Comparison of ENCODE assay signal across 22 cellular contexts in the genomic region with DNA sequence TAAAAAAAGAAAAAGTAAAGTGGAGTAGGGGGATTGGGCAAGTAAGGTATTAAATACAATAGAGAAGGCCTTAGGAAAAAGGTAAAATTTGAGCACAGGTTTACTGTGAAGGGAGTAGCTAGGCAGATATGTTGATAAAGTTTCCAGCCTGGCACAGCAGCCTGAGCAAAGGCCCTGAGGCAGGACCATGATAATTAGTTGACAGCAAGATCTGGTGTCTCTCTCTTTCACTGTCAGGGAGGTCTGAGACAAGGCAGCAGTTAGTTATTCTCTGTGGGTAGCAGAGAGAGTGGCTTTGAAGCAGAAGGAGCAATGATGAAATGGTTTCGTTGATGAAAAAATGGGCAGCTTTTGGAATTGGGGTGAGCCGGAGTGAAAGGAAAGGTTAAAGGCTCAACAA.
A peak's percentile ranks its signal among the peaks of the same experiment; 100 is the strongest.
DNase-seq lines count a peak whose midpoint lies in the region; ATAC-seq, FAIRE-seq and TF ChIP-seq lines count a peak whose summit lies in the region.
"Had no signal": no experiment of that assay in that cellular context is flagged by ENCODE, and none has a peak within 500 bp of the region (broad histone marks: within the 10 kb centered on the region; RNA-seq: fewer than 3 reads in every experiment).

No MANE protein-coding gene starts in this region.

- no peak overlapping the region for H3K4ac ChIP-seq in mesendoderm (ENCODE audit: low read depth, low read length)

- no peaks in the 10 kb centered on the region for H3K9me3 Mint-ChIP-seq in activated naive CD4-positive, alpha-beta T cell treated with anti-CD3 and anti-CD28 coated beads, Interleukin-2, amount 50 U/mL, for 72 hours
- H3K9me3 Mint-ChIP-seq: CD4-positive, alpha-beta T cell; CD8-positive, alpha-beta T cell had no signal

- H3K9ac ChIP-seq in mesendoderm (ENCODE audit: low read length) (no peak overlapping the region), HepG2 (ENCODE audit: insufficient read depth, low read depth, low read length) (no peak overlapping the region)
- H3K9ac ChIP-seq: BLaER1 treated with 17β-estradiol and CSF1 and Interleukin-3, amounts not matched to agents 10 nM and 100 nM had no signal

- H3K18ac ChIP-seq in mesendoderm (ENCODE audit: low read length): no peak overlapping the region

- H3K9me3 ChIP-seq in HEK293 (ENCODE audit: control insufficient read depth, insufficient read depth, low read depth, low read length) (no peaks in the 10 kb centered on the region), HepG2 (ENCODE audit: low read length) (no peaks in the 10 kb centered on the region), gastrocnemius medialis (no peaks in the 10 kb centered on the region)
- H3K9me3 ChIP-seq: A549, Caco-2 had no signal

- H3K79me1 ChIP-seq in mesendoderm (ENCODE audit: low read length): no peaks in the 10 kb centered on the region

- WGBS in mesendoderm (ENCODE audit: extremely low coverage, insufficient coverage, low lambda C conversion rate): no CpG with 5 or more reads among the region's 2 CpGs
- WGBS in HepG2 (ENCODE audit: low lambda C conversion rate): 3% methylated on average over 2 of the region's 2 CpGs

- POLR2A ChIA-PET in HEK293 (lab: Yijun Ruan, JAX) (no interaction called here), HepG2 (lab: Yijun Ruan, JAX) (no interaction called here)

- TF ChIP-seq CTCF in HEK293 (tag by site-specific recombination; IDR thresholded peaks at IDR 0.05): no peak
- TF ChIP-seq CTCF in HepG2 (CRISPR knock-in tag; IDR thresholded peaks at IDR 0.05): no peak
- no peak for TF ChIP-seq CTCF in gastrocnemius medialis (IDR thresholded peaks at IDR 0.05 in 4 of 5, conservative IDR thresholded peaks at IDR 0.05 in 1 of 5)

- no peak overlapping the region for H2BK5ac ChIP-seq in mesendoderm (ENCODE audit: low read length)

- CTCF ChIA-PET in HEK293 (lab: Yijun Ruan, JAX) (no interaction called here), HepG2 (lab: Yijun Ruan, JAX; ENCODE audit: low intra/inter-chr PET ratio, low total read pairs) (no interaction called here)

- H2AK5ac ChIP-seq in mesendoderm (ENCODE audit: low read length): no peak overlapping the region

- ATAC-seq in HepG2 (no peak), gastrocnemius medialis (no peak)
- no peak for ATAC-seq in activated naive CD4-positive, alpha-beta T cell treated with anti-CD3 and anti-CD28 coated beads, Interleukin-2, amount 50 U/mL, for 72 hours
- ATAC-seq: A549; CD8-positive, alpha-beta T cell; GM12878 had no signal

- no peaks in the 10 kb centered on the region for H3K36me3 Mint-ChIP-seq in activated naive CD4-positive, alpha-beta T cell treated with anti-CD3 and anti-CD28 coated beads, Interleukin-2, amount 50 U/mL, for 72 hours
- H3K36me3 Mint-ChIP-seq: CD8-positive, alpha-beta T cell had no signal

- no peak overlapping the region for H3K27ac Mint-ChIP-seq in activated naive CD4-positive, alpha-beta T cell treated with anti-CD3 and anti-CD28 coated beads, Interleukin-2, amount 50 U/mL, for 72 hours
- H3K27ac Mint-ChIP-seq: B cell; CD4-positive, alpha-beta T cell; CD8-positive, alpha-beta T cell had no signal

- no peak for TF ChIP-seq RAD21 in HepG2 (CRISPR knock-in tag; IDR thresholded peaks at IDR 0.05)

- intact Hi-C loops in HepG2 (cut with micrococcal nuclease; ENCODE audit: unreplicated experiment) (no loop called here), gastrocnemius medialis (cut with DNase I; ENCODE audit: low total_unique reads) (no loop called here)

- no peak overlapping the region for H3K23ac ChIP-seq in mesendoderm (ENCODE audit: low read length)

- H3K27me3 ChIP-seq in mesendoderm (ENCODE audit: insufficient read depth, low read length, poor library complexity) (no peaks in the 10 kb centered on the region), HepG2 (ENCODE audit: control insufficient read depth in 1 of 2, insufficient read depth in 2 of 2, low read length in 2 of 2) (no peaks in the 10 kb centered on the region), gastrocnemius medialis (no peaks in the 10 kb centered on the region)
- H3K27me3 ChIP-seq: BLaER1 treated with 17β-estradiol and CSF1 and Interleukin-3, amounts not matched to agents 10 nM and 100 nM had no signal

- H3K27ac ChIP-seq in HEK293 (ENCODE audit: extremely low read depth, low read depth, low read length) (no peak overlapping the region), mesendoderm (ENCODE audit: low read depth, low read length) (no peak overlapping the region), HepG2 (ENCODE audit: extremely low read length, insufficient read depth, low read length) (no peak overlapping the region), gastrocnemius medialis (no peak overlapping the region)
- H3K27ac ChIP-seq: 22Rv1; A549; BLaER1 treated with 17β-estradiol and CSF1 and Interleukin-3, amounts not matched to agents 10 nM and 100 nM; C4-2B had no signal

- no peak for FAIRE-seq in HepG2 (lab: Jason Lieb, UNC)
- FAIRE-seq: A549, D721Med, GM12878, GM12892, GM18507 had no signal

- H3K36me3 ChIP-seq in HEK293 (ENCODE audit: control insufficient read depth in 2 of 2, insufficient read depth in 1 of 2, low read length in 2 of 2): no peaks in the 10 kb centered on the region
- H3K36me3 ChIP-seq in mesendoderm (ENCODE audit: control insufficient read depth, insufficient read depth, low read length): no peaks in the 10 kb centered on the region
- no peaks in the 10 kb centered on the region for H3K36me3 ChIP-seq in HepG2 (replicated peaks in 1 of 2; ENCODE audit: control insufficient read depth in 1 of 2, insufficient read depth in 2 of 2, low read length in 2 of 2)
- no peaks in the 10 kb centered on the region for H3K36me3 ChIP-seq in gastrocnemius medialis
- H3K36me3 ChIP-seq: BLaER1 treated with 17β-estradiol and CSF1 and Interleukin-3, amounts not matched to agents 10 nM and 100 nM had no signal

- H3K4me3 ChIP-seq in HEK293 (ENCODE audit: low read depth, low read length) (no peak overlapping the region), mesendoderm (ENCODE audit: low read length) (no peak overlapping the region), HepG2 (replicated peaks in 1 of 3; ENCODE audit: insufficient read depth in 1 of 3, low read depth in 2 of 3, low read length in 3 of 3) (no peak overlapping the region), gastrocnemius medialis (no peak overlapping the region)
- H3K4me3 ChIP-seq: A549; BLaER1 treated with 17β-estradiol and CSF1 and Interleukin-3, amounts not matched to agents 10 nM and 100 nM; GM12878 had no signal

- TF ChIP-seq POLR2A in HepG2 (IDR thresholded peaks at IDR 0.05; ENCODE audit: insufficient read depth in 1 of 2, low read depth in 2 of 2, low read length in 2 of 2) (no peak), gastrocnemius medialis (IDR thresholded peaks at IDR 0.05) (no peak)

- no peak overlapping the region for H2BK15ac ChIP-seq in mesendoderm (replicated peaks; ENCODE audit: low read depth)

- TF ChIP-seq EP300 in HepG2 (IDR thresholded peaks at IDR 0.05; ENCODE audit: low read depth in 2 of 2, low read length in 2 of 2) (no peak), HepG2 (CRISPR knock-in tag; IDR thresholded peaks at IDR 0.05; ENCODE audit: borderline replicate concordance) (no peak)

- peak overlapping the region; percentile 23 for H4K5ac ChIP-seq in mesendoderm (ENCODE audit: low read length)

- no peaks in the 10 kb centered on the region for H4K20me1 ChIP-seq in HepG2 (ENCODE audit: insufficient read depth, low read length)
- H4K20me1 ChIP-seq: BLaER1 treated with 17β-estradiol and CSF1 and Interleukin-3, amounts not matched to agents 10 nM and 100 nM had no signal

- no peak overlapping the region for H4K8ac ChIP-seq in mesendoderm (ENCODE audit: low read depth, low read length)

- H3K56ac ChIP-seq in mesendoderm (ENCODE audit: low read length): no peak overlapping the region

- H3K79me2 ChIP-seq in mesendoderm (ENCODE audit: control insufficient read depth, insufficient read depth, low read length) (no peaks in the 10 kb centered on the region), HepG2 (ENCODE audit: insufficient read depth, low read length) (no peaks in the 10 kb centered on the region)

- in situ Hi-C loops in HepG2 (cut with HindIII; ENCODE audit: extremely low pct_ligation_motif_present, low pct_unique_long_range_greater_than_20kb) (no loop called here), gastrocnemius medialis (cut with MboI; ENCODE audit: low sequenced_read_pairs in 4 of 4) (loop anchor here (10.0 to 25.0 kb wide), 3 partner anchors 306 to 319 kb away; no protein-coding TSS in a partner anchor)

- H2AFZ ChIP-seq in HepG2 (ENCODE audit: low read length): no peak overlapping the region

- BruUV-seq in HepG2 (replicated peaks; lab: Mats Ljungman, UMichigan): no TSS peak

- H3K4me1 ChIP-seq in HEK293 (ENCODE audit: control insufficient read depth, insufficient read depth, low read length) (no peaks in the 10 kb centered on the region), mesendoderm (ENCODE audit: control insufficient read depth, low read depth, low read length) (peaks cover 3% of the 10 kb centered on the region), HepG2 (ENCODE audit: insufficient read depth, low read length) (no peaks in the 10 kb centered on the region), gastrocnemius medialis (peaks cover 0 to 13% of the 10 kb centered on the region in 2 donors)
- H3K4me1 ChIP-seq: A549, Caco-2 had no signal

- H3K4me2 ChIP-seq in mesendoderm (ENCODE audit: low read length): no peak overlapping the region
- H3K4me2 ChIP-seq in HepG2 (ENCODE audit: low read depth, low read length): no peak overlapping the region
- H3K4me2 ChIP-seq: A549 had no signal

- no peak overlapping the region for H2BK120ac ChIP-seq in mesendoderm (ENCODE audit: low read depth, low read length)

- peak; percentile 27 for DNase-seq in ELF-1 (ENCODE audit: low read depth, low spot score)
- no peak for DNase-seq in mesendoderm
- DNase-seq in HepG2 (ENCODE audit: low spot score): no peak
- DNase-seq in activated naive CD4-positive, alpha-beta T cell treated with anti-CD3 and anti-CD28 coated beads, Interleukin-2, amount 50 U/mL, for 72 hours (ENCODE audit: low spot score in 2 of 2): no peak
- DNase-seq in gastrocnemius medialis: no peak
- DNase-seq: AML-193; Caco-2; Calu3; CD4-positive, alpha-beta T cell; CD8-positive, alpha-beta T cell; DMS79 treated with DMSO at 0.1 percent for 48 hours; GDM1 had no signal

TF ChIP-seq in HEK293, 187 proteins besides CTCF, POLR2A, EP300 and RAD21:
- peak; percentile 53 for TF ChIP-seq ZNF623 (tag by site-specific recombination; IDR thresholded peaks at IDR 0.05)
- no peak for TF ChIP-seq ZNF404 (tag by site-specific recombination; IDR thresholded peaks at IDR 0.05)
- TF ChIP-seq ZNF211 (tag by site-specific recombination; IDR thresholded peaks at IDR 0.05; ENCODE audit: low read depth): no peak
- TF ChIP-seq ZNF48 (tag by site-specific recombination; IDR thresholded peaks at IDR 0.05): no peak

TF ChIP-seq in HepG2, 621 proteins besides CTCF, POLR2A, EP300 and RAD21 (continues in another document):
- TF ChIP-seq ZNF564 (CRISPR knock-in tag; IDR thresholded peaks at IDR 0.05): no peak
- TF ChIP-seq JARID2 (CRISPR knock-in tag; IDR thresholded peaks at IDR 0.05; ENCODE audit: insufficient replicate concordance): no peak
- no peak for TF ChIP-seq TAF1 (CRISPR knock-in tag; IDR thresholded peaks at IDR 0.05)
- no peak for TF ChIP-seq ZNF580 (CRISPR knock-in tag; IDR thresholded peaks at IDR 0.05; ENCODE audit: borderline replicate concordance, low read depth)
